Comparison of ENCODE assay signal across 10 cellular contexts in the genomic region with DNA sequence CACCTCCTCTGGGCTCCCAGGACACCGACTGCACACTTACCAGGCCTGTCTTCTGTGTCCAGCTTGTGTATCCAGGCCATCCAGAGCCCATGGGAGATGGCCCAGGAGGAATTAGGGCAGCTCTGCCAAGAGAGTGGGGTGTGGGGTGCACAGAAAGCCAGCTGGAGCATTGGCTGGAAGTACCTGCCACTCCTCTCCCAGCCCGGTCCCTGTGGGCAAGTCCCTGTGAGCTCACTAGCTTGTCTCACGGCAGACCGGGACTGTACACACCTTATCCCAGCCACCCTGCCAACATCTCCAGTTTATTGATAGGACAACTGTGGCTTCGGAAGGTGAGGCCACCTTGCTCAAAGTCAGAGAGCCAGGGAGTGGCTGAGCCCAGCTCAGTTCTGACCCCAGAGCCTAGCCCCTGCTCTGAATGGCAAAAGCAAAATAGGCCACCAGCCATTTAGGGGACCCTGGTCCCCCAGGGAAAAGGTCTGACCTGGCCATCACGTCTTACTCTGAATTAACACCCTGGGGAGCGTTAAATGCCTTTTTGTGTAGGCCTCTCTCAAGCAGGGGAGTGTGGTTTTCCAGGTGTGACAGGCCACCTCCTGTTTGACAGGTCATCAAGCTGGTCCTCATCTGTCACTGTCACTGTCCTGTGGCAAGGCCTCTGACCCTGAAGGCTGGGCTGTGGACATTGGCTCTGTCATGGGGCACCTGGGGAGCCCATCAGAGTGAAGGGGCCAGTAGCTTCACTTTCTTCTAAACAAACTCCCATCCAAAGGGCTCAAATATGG. TPM values are rescaled to one million over a fixed set of nuclear protein-coding genes. Genes with fewer than 3 reads are reported as not detected.
DNase-seq lines count a peak whose midpoint lies in the region; TF ChIP-seq lines count a peak whose summit lies in the region.
"Had no signal": no experiment of that assay in that cellular context is flagged by ENCODE, and none has a peak within 500 bp of the region (broad histone marks: within the 10 kb centered on the region; RNA-seq: fewer than 3 reads in every experiment).

No MANE protein-coding gene starts in this region.

- H3K9me3 Mint-ChIP-seq in immature natural killer cell (no peaks in the 10 kb centered on the region), CD14-positive monocyte (no peaks in the 10 kb centered on the region)
- H3K9me3 Mint-ChIP-seq: activated naive CD4-positive, alpha-beta T cell treated with anti-CD3 and anti-CD28 coated beads, Interleukin-2, amount 50 U/mL, for 24 hours had no signal

- WGBS in esophagus muscularis mucosa, result 60% methylated on average over 6 of the region's 7 CpGs
- WGBS in tibial nerve, 2 donors, result 73 to 75% methylated on average over 5 to 7 of the region's 7 CpGs

- TF ChIP-seq CTCF in Peyer's patch (IDR thresholded peaks at IDR 0.05) (no peak), esophagus muscularis mucosa (IDR thresholded peaks at IDR 0.05) (no peak), tibial nerve (IDR thresholded peaks at IDR 0.05) (no peak), CD14-positive monocyte (IDR thresholded peaks at IDR 0.05) (no peak)

- intact Hi-C loops in esophagus muscularis mucosa (cut with DNase I) (no loop called here), CD14-positive monocyte (cut with micrococcal nuclease) (no loop called here)

- no peak for TF ChIP-seq POLR2A in Peyer's patch (IDR thresholded peaks at IDR 0.05)
- no peak for TF ChIP-seq POLR2A in esophagus muscularis mucosa (IDR thresholded peaks at IDR 0.05; ENCODE audit: low read depth)
- no peak for TF ChIP-seq POLR2A in tibial nerve (IDR thresholded peaks at IDR 0.05)

- TF ChIP-seq EP300 in esophagus muscularis mucosa (IDR thresholded peaks at IDR 0.05) (no peak), tibial nerve (IDR thresholded peaks at IDR 0.05) (no peak)

- H3K4me3 Mint-ChIP-seq in immature natural killer cell, result no peak overlapping the region
- no peak overlapping the region for H3K4me3 Mint-ChIP-seq in CD14-positive monocyte
- H3K4me3 Mint-ChIP-seq: activated naive CD4-positive, alpha-beta T cell treated with anti-CD3 and anti-CD28 coated beads, Interleukin-2, amount 50 U/mL, for 24 hours had no signal

- DNase-seq in Peyer's patch (peak in 2 of 3 donors; percentile 68 to 71), esophagus muscularis mucosa (ENCODE audit: extremely low spot score) (no peak), tibial nerve (ENCODE audit: low spot score in 2 of 2) (no peak), NCI-H2029 (lab: John Stamatoyannopoulos, UW) (no peak), immature natural killer cell (no peak), CD14-positive monocyte (ENCODE audit: low spot score) (no peak), NCI-H2196 treated with DMSO at 0.1 percent for 48 hours (lab: John Stamatoyannopoulos, UW; ENCODE audit: unreplicated experiment) (no peak)
- DNase-seq: GDM1 had no signal

- H3K4me1 ChIP-seq in Peyer's patch (peaks cover 0 to 17% (median 3%) of the 10 kb centered on the region in 4 donors), esophagus muscularis mucosa (peaks cover 31 to 53% (median 40%) of the 10 kb centered on the region in 4 donors), mucosa of rectum (ENCODE audit: control insufficient read depth in 2 of 2, insufficient read depth in 2 of 2, low read length in 2 of 2) (peaks cover 10 to 12% of the 10 kb centered on the region in 2 donors), tibial nerve (peaks cover 0 to 68% (median 40%) of the 10 kb centered on the region in 4 donors)

- H3K9me3 ChIP-seq in Peyer's patch (no peaks in the 10 kb centered on the region), esophagus muscularis mucosa (no peaks in the 10 kb centered on the region), mucosa of rectum (ENCODE audit: control insufficient read depth in 2 of 2, low read length in 2 of 2) (no peaks in the 10 kb centered on the region), tibial nerve (no peaks in the 10 kb centered on the region)

- no peaks in the 10 kb centered on the region for H3K27me3 Mint-ChIP-seq in immature natural killer cell (ENCODE audit: low read depth in 3 of 3)
- H3K27me3 Mint-ChIP-seq in CD14-positive monocyte (ENCODE audit: low read depth in 3 of 3), result peaks cover 0 to 3% (median 0%) of the 10 kb centered on the region in 3 donors
- H3K27me3 Mint-ChIP-seq: activated naive CD4-positive, alpha-beta T cell treated with anti-CD3 and anti-CD28 coated beads, Interleukin-2, amount 50 U/mL, for 24 hours had no signal

- peak overlapping the region in 2 of 4 donors; percentile 20 to 22 for H3K27ac ChIP-seq in Peyer's patch
- peak overlapping the region; percentile 31 to 60 (median 42) for H3K27ac ChIP-seq in esophagus muscularis mucosa (replicated peaks in 1 of 4)
- peak overlapping the region; percentile 25 to 72 for H3K27ac ChIP-seq in mucosa of rectum (ENCODE audit: low read depth in 2 of 2, low read length in 2 of 2)
- peak overlapping the region in 3 of 4 donors; percentile 61 to 88 (median 83) for H3K27ac ChIP-seq in tibial nerve

- peaks cover 0 to 4% (median 2%) of the 10 kb centered on the region in 3 donors for H3K36me3 Mint-ChIP-seq in immature natural killer cell
- peaks cover 5 to 7% of the 10 kb centered on the region in 2 donors for H3K36me3 Mint-ChIP-seq in CD14-positive monocyte

- no peaks in the 10 kb centered on the region for H3K27me3 ChIP-seq in Peyer's patch
- H3K27me3 ChIP-seq in esophagus muscularis mucosa, result no peaks in the 10 kb centered on the region
- no peaks in the 10 kb centered on the region for H3K27me3 ChIP-seq in mucosa of rectum (ENCODE audit: control insufficient read depth in 2 of 2, insufficient read depth in 2 of 2, low read length in 2 of 2)
- no peaks in the 10 kb centered on the region for H3K27me3 ChIP-seq in tibial nerve

- H3K4me3 ChIP-seq in Peyer's patch (no peak overlapping the region), esophagus muscularis mucosa (no peak overlapping the region), mucosa of rectum (ENCODE audit: low read length in 2 of 2) (no peak overlapping the region), tibial nerve (no peak overlapping the region)

- H3K27ac Mint-ChIP-seq in immature natural killer cell (no peak overlapping the region), CD14-positive monocyte (peak overlapping the region in 1 of 7 donors; percentile 30)
- H3K27ac Mint-ChIP-seq: activated naive CD4-positive, alpha-beta T cell treated with anti-CD3 and anti-CD28 coated beads, Interleukin-2, amount 50 U/mL, for 24 hours had no signal

- no peaks in the 10 kb centered on the region for H3K36me3 ChIP-seq in Peyer's patch
- H3K36me3 ChIP-seq in esophagus muscularis mucosa, result peaks cover 0 to 7% (median 2%) of the 10 kb centered on the region in 4 donors
- H3K36me3 ChIP-seq in mucosa of rectum (ENCODE audit: control insufficient read depth in 2 of 2, insufficient read depth in 2 of 2, low read length in 2 of 2), result peaks cover 0 to 3% of the 10 kb centered on the region in 2 donors
- peaks cover 0 to 4% (median 0%) of the 10 kb centered on the region in 3 donors for H3K36me3 ChIP-seq in tibial nerve

- peak overlapping the region; percentile 24 to 26 for H3K9ac ChIP-seq in mucosa of rectum (ENCODE audit: low read depth in 1 of 2, low read length in 2 of 2)

- H3K4me1 Mint-ChIP-seq in immature natural killer cell (no peaks in the 10 kb centered on the region), CD14-positive monocyte (peaks cover 8% of the 10 kb centered on the region)
- H3K4me1 Mint-ChIP-seq: activated naive CD4-positive, alpha-beta T cell treated with anti-CD3 and anti-CD28 coated beads, Interleukin-2, amount 50 U/mL, for 24 hours had no signal

RNA-seq across cellular contexts. Expression of gene UQCR10, which starts 15.1 kb away (rescaled TPM):
- 100 to 1,000 TPM in 2 of 4 donors, 10 to 100 TPM in 2; 60.9 to 144 (median 88.2) TPM for total RNA-seq in Peyer's patch
- 10 to 100 TPM; 57.5 to 81.7 (median 59.0) TPM for total RNA-seq in esophagus muscularis mucosa
- total RNA-seq in tibial nerve, result 10 to 100 TPM; 30.4 to 56.7 (median 35.5) TPM
- polyA plus RNA-seq in immature natural killer cell, result 100 to 1,000 TPM; 285 to 342 (median 286) TPM
- polyA plus RNA-seq in CD14-positive monocyte, result 100 to 1,000 TPM; 287 to 314 TPM

RNA-seq across cellular contexts. Expression of gene ZMAT5, which starts 15.4 kb away (rescaled TPM):
- total RNA-seq in Peyer's patch (10 to 100 TPM; 16.2 to 22.5 (median 17.9) TPM), esophagus muscularis mucosa (10 to 100 TPM; 13.3 to 33.8 (median 23.1) TPM), tibial nerve (10 to 100 TPM; 22.1 to 29.3 (median 26.6) TPM)
- polyA plus RNA-seq in immature natural killer cell (10 to 100 TPM; 59.3 to 77.7 (median 72.2) TPM), CD14-positive monocyte (10 to 100 TPM; 59.3 to 79.4 TPM)

RNA-seq across cellular contexts. Expression of gene ASCC2, which starts 55.8 kb away (rescaled TPM):
- 10 to 100 TPM; 47.5 to 91.6 (median 78.4) TPM for total RNA-seq in Peyer's patch
- total RNA-seq in esophagus muscularis mucosa, result 10 to 100 TPM; 20.5 to 32.6 (median 25.1) TPM
- total RNA-seq in tibial nerve, result 10 to 100 TPM; 30.4 to 45.3 (median 40.9) TPM
- 10 to 100 TPM; 31.2 to 70.8 (median 40.8) TPM for polyA plus RNA-seq in immature natural killer cell
- 10 to 100 TPM; 23.8 to 39.6 TPM for polyA plus RNA-seq in CD14-positive monocyte

Comparison
In these comparisons a context has a peak if more than half of its experiments do, and no peak if none do; other contexts are left out.
1. DNase-seq: peak in Peyer's patch (2 of 3); none in esophagus muscularis mucosa (single experiment), tibial nerve (0 of 2), NCI-H2029 (single experiment), immature natural killer cell (0 of 3), CD14-positive monocyte (single experiment) and NCI-H2196 treated with DMSO at 0.1 percent for 48 hours (single experiment).